Comparison of ENCODE assay signal across 15 cellular contexts in the genomic region with DNA sequence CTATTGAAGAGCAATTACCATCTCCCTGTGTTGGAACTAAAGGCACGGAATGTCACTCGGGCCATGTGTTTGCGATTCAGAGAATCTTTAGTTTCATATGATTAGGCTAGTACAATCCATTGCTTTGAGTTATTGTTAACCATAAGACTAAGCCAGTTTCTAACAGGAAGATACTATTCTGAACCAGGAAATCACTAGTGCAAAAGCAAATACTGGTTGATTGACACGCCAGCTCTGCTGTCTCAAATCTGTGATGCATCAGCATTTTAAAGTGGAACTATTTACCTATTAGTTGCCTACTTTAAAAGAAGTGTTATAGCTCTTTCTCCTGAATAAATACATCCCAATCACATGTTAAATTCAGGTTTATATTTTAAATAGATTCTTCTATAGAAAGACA.
"Had no signal": no experiment of that assay in that cellular context is flagged by ENCODE, and none has a peak within 500 bp of the region (broad histone marks: within the 10 kb centered on the region; RNA-seq: fewer than 3 reads in every experiment).

No MANE protein-coding gene starts in this region.

- H3K36me3 ChIP-seq: thoracic aorta had no signal

- H3K9me3 Mint-ChIP-seq: activated CD4-positive, alpha-beta memory T cell treated with anti-CD3 and anti-CD28 coated beads, Interleukin-2, amount 10 ng/mL, durations not matched to agents 7 days and 5 days; activated naive CD4-positive, alpha-beta T cell treated with anti-CD3 and anti-CD28 coated beads for 36 hours; neural crest cell had no signal

- H3K9me3 ChIP-seq: adrenal gland, stomach, thoracic aorta had no signal

- DNase-seq: activated CD4-positive, alpha-beta memory T cell treated with anti-CD3 and anti-CD28 coated beads, Interleukin-2, amount 10 ng/mL, durations not matched to agents 7 days and 5 days; activated CD4-positive, alpha-beta T cell treated with anti-CD3 and anti-CD28 coated beads for 36 hours; activated naive CD4-positive, alpha-beta T cell treated with anti-CD3 and anti-CD28 coated beads for 36 hours; adrenal gland; central memory CD4-positive, alpha-beta T cell; cortex of kidney; effector CD8-positive, alpha-beta T cell; kidney; mesendoderm; stimulated activated CD4-positive, alpha-beta T cell treated with anti-CD3 and anti-CD28 coated beads, Interleukin-4, amount 100 ng/mL, for 4 hours; stomach; T-helper 9 cell had no signal

- ATAC-seq: activated CD4-positive, alpha-beta T cell treated with anti-CD3 and anti-CD28 coated beads for 36 hours had no signal

- H3K27ac Mint-ChIP-seq: activated CD4-positive, alpha-beta memory T cell treated with anti-CD3 and anti-CD28 coated beads, Interleukin-2, amount 10 ng/mL, durations not matched to agents 7 days and 5 days; activated CD4-positive, alpha-beta T cell treated with anti-CD3 and anti-CD28 coated beads for 36 hours; activated naive CD4-positive, alpha-beta T cell treated with anti-CD3 and anti-CD28 coated beads for 36 hours had no signal

- H3K4me3 Mint-ChIP-seq: activated CD4-positive, alpha-beta memory T cell treated with anti-CD3 and anti-CD28 coated beads, Interleukin-2, amount 10 ng/mL, durations not matched to agents 7 days and 5 days; activated CD4-positive, alpha-beta T cell treated with anti-CD3 and anti-CD28 coated beads for 36 hours; activated naive CD4-positive, alpha-beta T cell treated with anti-CD3 and anti-CD28 coated beads for 36 hours; neural crest cell had no signal

- H3K27me3 Mint-ChIP-seq: activated CD4-positive, alpha-beta memory T cell treated with anti-CD3 and anti-CD28 coated beads, Interleukin-2, amount 10 ng/mL, durations not matched to agents 7 days and 5 days; activated CD4-positive, alpha-beta T cell treated with anti-CD3 and anti-CD28 coated beads for 36 hours had no signal

- H3K27me3 ChIP-seq: adrenal gland, stomach had no signal

- H3K4me3 ChIP-seq: adrenal gland, stomach, thoracic aorta had no signal

- H3K27ac ChIP-seq: adrenal gland, epithelial cell of prostate, stomach, thoracic aorta had no signal
